8 cellular contexts compared by ENCODE assay signal in genomic region chr19:12494260-12494860, GRCh38. TPM values are rescaled to one million over a fixed set of nuclear protein-coding genes. Genes with fewer than 3 reads are reported as not detected.
DNase-seq lines count a peak whose midpoint lies in the region; ATAC-seq, FAIRE-seq and TF ChIP-seq lines count a peak whose summit lies in the region.

No MANE protein-coding gene starts in this region.

- DNase-seq in astrocyte (ENCODE audit: low read depth) = no peak
- DNase-seq in NCI-H524 (lab: John Stamatoyannopoulos, UW) = no peak
- no peak for DNase-seq in NCI-H69 (lab: John Stamatoyannopoulos, UW)

- H3K27me3 ChIP-seq in astrocyte (ENCODE audit: insufficient read depth, low read length) (no peaks in the 10 kb centered on the region), muscle layer of colon (ENCODE audit: control insufficient read depth in 1 of 2, insufficient read depth in 2 of 2, low read length in 2 of 2) (no peaks in the 10 kb centered on the region)

- H3K4me3 ChIP-seq in HEK293 (ENCODE audit: low read depth, low read length) = no peak overlapping the region
- H3K4me3 ChIP-seq in astrocyte (ENCODE audit: insufficient read depth, low read depth, low read length) = peak overlapping the region; percentile 62
- H3K4me3 ChIP-seq in muscle layer of colon (ENCODE audit: low read depth in 1 of 2, low read length in 2 of 2) = peak overlapping the region; percentile 62 to 70

- peak overlapping the region; percentile 95 for H3K4me2 ChIP-seq in astrocyte (ENCODE audit: low read length)

- no peaks in the 10 kb centered on the region for H3K79me2 ChIP-seq in astrocyte (ENCODE audit: insufficient read depth, low read length)

- POLR2A ChIA-PET in HEK293 (lab: Yijun Ruan, JAX) = interaction anchor here (0.6 to 2.9 kb wide), 15 partner anchors 8 to 1007 kb away, joined by 3 to 32 read pairs (median 5); partner anchors contain the start of genes ZNF44, ZNF442, ZNF443 and ZNF490

- H3K4me3 Mint-ChIP-seq in astrocyte (ENCODE audit: unreplicated experiment) = peak overlapping the region; percentile 6

- no peak for ATAC-seq in GM18520 (IDR thresholded peaks at IDR 0.05; ENCODE audit: unreplicated experiment)
- ATAC-seq in HG03460 (IDR thresholded peaks at IDR 0.05; ENCODE audit: unreplicated experiment) = no peak

- CTCF ChIA-PET in HEK293 (lab: Yijun Ruan, JAX) = interaction anchor here (0.7 to 1.7 kb wide), 3 partner anchors 15 to 576 kb away, joined by 3 to 4 read pairs (median 3); partner anchors contain the start of gene ZNF563

- no peaks in the 10 kb centered on the region for H3K4me1 Mint-ChIP-seq in astrocyte (ENCODE audit: low read depth, unreplicated experiment)

- H3K27ac ChIP-seq in 22Rv1 (peak overlapping the region; percentile 78), HEK293 (ENCODE audit: extremely low read depth, low read depth, low read length) (no peak overlapping the region), astrocyte (ENCODE audit: low read depth, low read length) (no peak overlapping the region), muscle layer of colon (ENCODE audit: low read depth, low read length) (no peak overlapping the region)

- H4K20me1 ChIP-seq in astrocyte (ENCODE audit: insufficient read depth, low read length) = no peaks in the 10 kb centered on the region

- H3K9ac ChIP-seq in astrocyte (ENCODE audit: low read length) (no peak overlapping the region), muscle layer of colon (ENCODE audit: low read length) (peak overlapping the region; percentile 16)

- peaks cover 2% of the 10 kb centered on the region for H3K36me3 Mint-ChIP-seq in astrocyte (ENCODE audit: low read depth, unreplicated experiment)

- no peak for FAIRE-seq in astrocyte (lab: Jason Lieb, UNC)

- H3K36me3 ChIP-seq in HEK293 (ENCODE audit: control insufficient read depth in 2 of 2, insufficient read depth in 1 of 2, low read length in 2 of 2) = no peaks in the 10 kb centered on the region
- H3K36me3 ChIP-seq in astrocyte (ENCODE audit: insufficient read depth, low read length) = no peaks in the 10 kb centered on the region
- H3K36me3 ChIP-seq in muscle layer of colon (ENCODE audit: insufficient read depth, low read length) = no peaks in the 10 kb centered on the region

- no peak overlapping the region for H3K27ac Mint-ChIP-seq in astrocyte (ENCODE audit: unreplicated experiment)

- H3K4me1 ChIP-seq in HEK293 (ENCODE audit: control insufficient read depth, insufficient read depth, low read length) (no peaks in the 10 kb centered on the region), astrocyte (ENCODE audit: insufficient read depth, low read length) (peaks cover 4% of the 10 kb centered on the region), muscle layer of colon (ENCODE audit: insufficient read depth, low read length) (no peaks in the 10 kb centered on the region)

- no peak overlapping the region for H2AFZ ChIP-seq in astrocyte (ENCODE audit: low read depth, low read length)

- H3K27me3 Mint-ChIP-seq in astrocyte (ENCODE audit: low read depth, unreplicated experiment) = no peaks in the 10 kb centered on the region

- TF ChIP-seq CTCF in 22Rv1 (IDR thresholded peaks at IDR 0.05) = no peak
- no peak for TF ChIP-seq CTCF in HEK293 (tag by site-specific recombination; IDR thresholded peaks at IDR 0.05)
- no peak for TF ChIP-seq CTCF in astrocyte (IDR thresholded peaks at IDR 0.05; ENCODE audit: insufficient read depth, low read depth, low read length)

- peaks cover 6% of the 10 kb centered on the region for H3K9me3 Mint-ChIP-seq in astrocyte (ENCODE audit: unreplicated experiment)

- no peaks in the 10 kb centered on the region for H3K9me3 ChIP-seq in HEK293 (ENCODE audit: control insufficient read depth, insufficient read depth, low read depth, low read length)
- H3K9me3 ChIP-seq in astrocyte (ENCODE audit: insufficient read depth, low read depth, low read length) = no peaks in the 10 kb centered on the region
- no peaks in the 10 kb centered on the region for H3K9me3 ChIP-seq in muscle layer of colon (ENCODE audit: low read length)

TF ChIP-seq in HEK293, 187 proteins besides CTCF, POLR2A, EP300 and RAD21:
- TF ChIP-seq ZNF571 (tag by site-specific recombination; IDR thresholded peaks at IDR 0.05) (no peak), ZNF146 (tag by site-specific recombination; IDR thresholded peaks at IDR 0.05) (peak; percentile 93), ZNF404 (tag by site-specific recombination; IDR thresholded peaks at IDR 0.05) (no peak), ZNF785 (tag by site-specific recombination; IDR thresholded peaks at IDR 0.05) (no peak), ZSCAN30 (tag by site-specific recombination; IDR thresholded peaks at IDR 0.05) (no peak), ZBTB21 (tag by site-specific recombination; IDR thresholded peaks at IDR 0.05) (no peak)
- TF ChIP-seq, protein P1, sequence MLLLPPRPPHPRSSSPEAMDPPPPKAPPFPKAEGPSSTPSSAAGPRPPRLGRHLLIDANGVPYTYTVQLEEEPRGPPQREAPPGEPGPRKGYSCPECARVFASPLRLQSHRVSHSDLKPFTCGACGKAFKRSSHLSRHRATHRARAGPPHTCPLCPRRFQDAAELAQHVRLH (tag by site-specific recombination; IDR thresholded peaks at IDR 0.05) = 0 out of 2 replicates have a peak, but pooled peaks have one; percentile 36
- TF ChIP-seq, protein P2, sequence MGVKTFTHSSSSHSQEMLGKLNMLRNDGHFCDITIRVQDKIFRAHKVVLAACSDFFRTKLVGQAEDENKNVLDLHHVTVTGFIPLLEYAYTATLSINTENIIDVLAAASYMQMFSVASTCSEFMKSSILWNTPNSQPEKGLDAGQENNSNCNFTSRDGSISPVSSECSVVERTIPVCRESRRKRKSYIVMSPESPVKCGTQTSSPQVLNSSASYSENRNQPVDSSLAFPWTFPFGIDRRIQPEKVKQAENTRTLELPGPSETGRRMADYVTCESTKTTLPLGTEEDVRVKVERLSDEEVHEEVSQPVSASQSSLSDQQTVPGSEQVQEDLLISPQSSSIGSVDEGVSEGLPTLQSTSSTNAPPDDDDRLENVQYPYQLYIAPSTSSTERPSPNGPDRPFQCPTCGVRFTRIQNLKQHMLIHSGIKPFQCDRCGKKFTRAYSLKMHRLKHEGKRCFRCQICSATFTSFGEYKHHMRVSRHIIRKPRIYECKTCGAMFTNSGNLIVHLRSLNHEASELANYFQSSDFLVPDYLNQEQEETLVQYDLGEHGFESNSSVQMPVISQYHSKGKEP (tag by site-specific recombination; IDR thresholded peaks at IDR 0.05) = no peak
- TF ChIP-seq, protein P3, sequence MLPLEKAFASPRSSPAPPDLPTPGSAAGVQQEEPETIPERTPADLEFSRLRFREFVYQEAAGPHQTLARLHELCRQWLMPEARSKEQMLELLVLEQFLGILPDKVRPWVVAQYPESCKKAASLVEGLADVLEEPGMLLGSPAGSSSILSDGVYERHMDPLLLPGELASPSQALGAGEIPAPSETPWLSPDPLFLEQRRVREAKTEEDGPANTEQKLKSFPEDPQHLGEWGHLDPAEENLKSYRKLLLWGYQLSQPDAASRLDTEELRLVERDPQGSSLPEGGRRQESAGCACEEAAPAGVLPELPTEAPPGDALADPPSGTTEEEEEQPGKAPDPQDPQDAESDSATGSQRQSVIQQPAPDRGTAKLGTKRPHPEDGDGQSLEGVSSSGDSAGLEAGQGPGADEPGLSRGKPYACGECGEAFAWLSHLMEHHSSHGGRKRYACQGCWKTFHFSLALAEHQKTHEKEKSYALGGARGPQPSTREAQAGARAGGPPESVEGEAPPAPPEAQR (tag by site-specific recombination; IDR thresholded peaks at IDR 0.05) = no peak

RNA-seq across cellular contexts. Expression of gene ZNF709, which starts 9.7 kb away (rescaled TPM):
- 2.3 and 2.8 TPM in 2 replicates for total RNA-seq in astrocyte

RNA-seq across cellular contexts. Expression of gene ZNF443, which starts 53.5 kb away (rescaled TPM):
- total RNA-seq in astrocyte = 2.5 and 4.3 TPM in 2 replicates

RNA-seq across cellular contexts. Expression of gene ZNF564, which starts 56.9 kb away (rescaled TPM):
- total RNA-seq in astrocyte = 9.7 and 11.5 TPM in 2 replicates
